1 cellular context compared by ENCODE assay signal in the genomic region with DNA sequence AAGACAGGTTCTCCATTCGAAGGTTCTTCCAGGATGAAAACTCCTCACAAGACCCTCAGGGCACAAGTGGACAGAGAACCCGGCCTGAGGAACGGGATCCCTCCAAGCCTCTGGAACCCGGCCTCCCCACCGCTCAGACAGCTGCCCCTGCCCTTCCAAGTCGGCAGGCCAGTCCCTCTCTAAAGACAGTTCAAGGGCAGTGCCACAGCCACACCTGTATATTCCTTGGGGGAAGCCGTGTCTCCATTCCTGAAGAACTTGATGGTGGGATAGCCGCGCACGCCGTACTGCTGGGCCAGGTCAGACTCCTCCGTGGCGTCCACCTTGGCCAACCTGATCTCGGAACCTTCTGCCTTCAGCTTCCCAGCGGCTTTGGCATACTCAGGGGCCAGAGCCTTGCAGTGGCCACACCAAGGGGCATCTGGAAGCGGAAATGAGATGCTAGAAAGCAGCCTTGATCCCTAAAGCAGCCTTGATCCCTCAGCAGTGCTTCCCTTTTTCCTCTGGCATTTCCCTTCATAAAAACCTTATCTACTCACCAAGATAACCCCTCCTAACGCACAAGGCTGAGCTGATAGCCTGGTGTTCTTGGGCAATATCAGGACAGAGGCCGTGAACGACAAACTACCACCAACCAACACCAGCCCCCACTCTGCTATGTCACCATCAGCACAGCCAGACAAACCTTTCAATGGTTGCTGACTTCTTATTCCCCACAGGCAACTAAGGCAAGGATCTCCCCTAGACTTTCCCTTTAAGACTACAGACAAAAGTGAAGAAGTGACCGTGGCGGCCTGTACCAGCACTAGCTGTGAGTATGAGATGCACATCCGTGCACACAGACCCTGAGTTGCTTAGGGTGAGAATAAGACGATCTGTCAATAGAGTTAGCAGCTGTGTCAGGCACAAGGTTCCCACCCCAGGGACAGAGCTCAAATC.
TF ChIP-seq lines count a peak whose summit lies in the region.

No MANE protein-coding gene starts in this region.

TF ChIP-seq in GM12878, 131 proteins besides CTCF, POLR2A, EP300 and RAD21:
- TF ChIP-seq MXI1 (IDR thresholded peaks at IDR 0.05; ENCODE audit: low read depth, low read length): 0 out of 2 replicates have a peak, but pooled peaks have one; percentile 18
- TF ChIP-seq, protein P1, sequence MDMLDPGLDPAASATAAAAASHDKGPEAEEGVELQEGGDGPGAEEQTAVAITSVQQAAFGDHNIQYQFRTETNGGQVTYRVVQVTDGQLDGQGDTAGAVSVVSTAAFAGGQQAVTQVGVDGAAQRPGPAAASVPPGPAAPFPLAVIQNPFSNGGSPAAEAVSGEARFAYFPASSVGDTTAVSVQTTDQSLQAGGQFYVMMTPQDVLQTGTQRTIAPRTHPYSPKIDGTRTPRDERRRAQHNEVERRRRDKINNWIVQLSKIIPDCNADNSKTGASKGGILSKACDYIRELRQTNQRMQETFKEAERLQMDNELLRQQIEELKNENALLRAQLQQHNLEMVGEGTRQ (IDR thresholded peaks at IDR 0.05; ENCODE audit: borderline replicate concordance, low read depth, low read length): no peak
